In genomic region chr20:53869466-53870258, GRCh38 we compare ENCODE assay signal across 1 cellular context.
TF ChIP-seq lines count a peak whose summit lies in the region.

No MANE protein-coding gene starts in this region.

TF ChIP-seq in HepG2, 621 proteins besides CTCF, POLR2A, EP300 and RAD21 (continued from another document and continues in another):
- TF ChIP-seq, protein P1, sequence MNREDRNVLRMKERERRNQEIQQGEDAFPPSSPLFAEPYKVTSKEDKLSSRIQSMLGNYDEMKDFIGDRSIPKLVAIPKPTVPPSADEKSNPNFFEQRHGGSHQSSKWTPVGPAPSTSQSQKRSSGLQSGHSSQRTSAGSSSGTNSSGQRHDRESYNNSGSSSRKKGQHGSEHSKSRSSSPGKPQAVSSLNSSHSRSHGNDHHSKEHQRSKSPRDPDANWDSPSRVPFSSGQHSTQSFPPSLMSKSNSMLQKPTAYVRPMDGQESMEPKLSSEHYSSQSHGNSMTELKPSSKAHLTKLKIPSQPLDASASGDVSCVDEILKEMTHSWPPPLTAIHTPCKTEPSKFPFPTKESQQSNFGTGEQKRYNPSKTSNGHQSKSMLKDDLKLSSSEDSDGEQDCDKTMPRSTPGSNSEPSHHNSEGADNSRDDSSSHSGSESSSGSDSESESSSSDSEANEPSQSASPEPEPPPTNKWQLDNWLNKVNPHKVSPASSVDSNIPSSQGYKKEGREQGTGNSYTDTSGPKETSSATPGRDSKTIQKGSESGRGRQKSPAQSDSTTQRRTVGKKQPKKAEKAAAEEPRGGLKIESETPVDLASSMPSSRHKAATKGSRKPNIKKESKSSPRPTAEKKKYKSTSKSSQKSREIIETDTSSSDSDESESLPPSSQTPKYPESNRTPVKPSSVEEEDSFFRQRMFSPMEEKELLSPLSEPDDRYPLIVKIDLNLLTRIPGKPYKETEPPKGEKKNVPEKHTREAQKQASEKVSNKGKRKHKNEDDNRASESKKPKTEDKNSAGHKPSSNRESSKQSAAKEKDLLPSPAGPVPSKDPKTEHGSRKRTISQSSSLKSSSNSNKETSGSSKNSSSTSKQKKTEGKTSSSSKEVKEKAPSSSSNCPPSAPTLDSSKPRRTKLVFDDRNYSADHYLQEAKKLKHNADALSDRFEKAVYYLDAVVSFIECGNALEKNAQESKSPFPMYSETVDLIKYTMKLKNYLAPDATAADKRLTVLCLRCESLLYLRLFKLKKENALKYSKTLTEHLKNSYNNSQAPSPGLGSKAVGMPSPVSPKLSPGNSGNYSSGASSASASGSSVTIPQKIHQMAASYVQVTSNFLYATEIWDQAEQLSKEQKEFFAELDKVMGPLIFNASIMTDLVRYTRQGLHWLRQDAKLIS (CRISPR knock-in tag; IDR thresholded peaks at IDR 0.05), result peak; percentile 70; the same call in 1 of the 2 replicates
- TF ChIP-seq TCF7 (IDR thresholded peaks at IDR 0.05; ENCODE audit: low read depth), result peak; percentile 48
- TF ChIP-seq TEAD3 (CRISPR knock-in tag; optimal IDR thresholded peaks at IDR 0.05; ENCODE audit: borderline replicate concordance), result peak; percentile 94
- TF ChIP-seq, protein P2, sequence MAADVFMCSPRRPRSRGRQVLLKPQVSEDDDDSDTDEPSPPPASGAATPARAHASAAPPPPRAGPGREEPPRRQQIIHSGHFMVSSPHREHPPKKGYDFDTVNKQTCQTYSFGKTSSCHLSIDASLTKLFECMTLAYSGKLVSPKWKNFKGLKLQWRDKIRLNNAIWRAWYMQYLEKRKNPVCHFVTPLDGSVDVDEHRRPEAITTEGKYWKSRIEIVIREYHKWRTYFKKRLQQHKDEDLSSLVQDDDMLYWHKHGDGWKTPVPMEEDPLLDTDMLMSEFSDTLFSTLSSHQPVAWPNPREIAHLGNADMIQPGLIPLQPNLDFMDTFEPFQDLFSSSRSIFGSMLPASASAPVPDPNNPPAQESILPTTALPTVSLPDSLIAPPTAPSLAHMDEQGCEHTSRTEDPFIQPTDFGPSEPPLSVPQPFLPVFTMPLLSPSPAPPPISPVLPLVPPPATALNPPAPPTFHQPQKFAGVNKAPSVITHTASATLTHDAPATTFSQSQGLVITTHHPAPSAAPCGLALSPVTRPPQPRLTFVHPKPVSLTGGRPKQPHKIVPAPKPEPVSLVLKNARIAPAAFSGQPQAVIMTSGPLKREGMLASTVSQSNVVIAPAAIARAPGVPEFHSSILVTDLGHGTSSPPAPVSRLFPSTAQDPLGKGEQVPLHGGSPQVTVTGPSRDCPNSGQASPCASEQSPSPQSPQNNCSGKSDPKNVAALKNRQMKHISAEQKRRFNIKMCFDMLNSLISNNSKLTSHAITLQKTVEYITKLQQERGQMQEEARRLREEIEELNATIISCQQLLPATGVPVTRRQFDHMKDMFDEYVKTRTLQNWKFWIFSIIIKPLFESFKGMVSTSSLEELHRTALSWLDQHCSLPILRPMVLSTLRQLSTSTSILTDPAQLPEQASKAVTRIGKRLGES (CRISPR knock-in tag; IDR thresholded peaks at IDR 0.05; ENCODE audit: borderline replicate concordance), result peak; percentile 58; the same call in 1 of the 2 replicates
- TF ChIP-seq NCOA5 (CRISPR knock-in tag; IDR thresholded peaks at IDR 0.05), result no peak
- TF ChIP-seq ZNF781 (CRISPR knock-in tag; IDR thresholded peaks at IDR 0.05; ENCODE audit: borderline replicate concordance, not compliant biosample characterization), result peak; percentile 71
- TF ChIP-seq JARID2 (CRISPR knock-in tag; IDR thresholded peaks at IDR 0.05; ENCODE audit: insufficient replicate concordance), result no peak
- TF ChIP-seq XBP1 (CRISPR knock-in tag; IDR thresholded peaks at IDR 0.05), result peak; percentile 66; the same call in 1 of the 2 replicates
- TF ChIP-seq ZNF207 (IDR thresholded peaks at IDR 0.05; ENCODE audit: borderline replicate concordance), result no peak
- TF ChIP-seq ZMAT3 (CRISPR knock-in tag; conservative IDR thresholded peaks at IDR 0.05), result 0 out of 2 replicates have a peak, but pooled peaks have one; percentile 38
- TF ChIP-seq ZNF281 (CRISPR knock-in tag; IDR thresholded peaks at IDR 0.05; ENCODE audit: borderline replicate concordance), result 0 out of 2 replicates have a peak, but pooled peaks have one; percentile 9
- TF ChIP-seq POLR2G (IDR thresholded peaks at IDR 0.05; ENCODE audit: low read depth, low read length), result no peak
- TF ChIP-seq FOXM1 (CRISPR knock-in tag; IDR thresholded peaks at IDR 0.05), result no peak
- no peak for TF ChIP-seq SMARCC2 (IDR thresholded peaks at IDR 0.05)
- TF ChIP-seq, protein P3, sequence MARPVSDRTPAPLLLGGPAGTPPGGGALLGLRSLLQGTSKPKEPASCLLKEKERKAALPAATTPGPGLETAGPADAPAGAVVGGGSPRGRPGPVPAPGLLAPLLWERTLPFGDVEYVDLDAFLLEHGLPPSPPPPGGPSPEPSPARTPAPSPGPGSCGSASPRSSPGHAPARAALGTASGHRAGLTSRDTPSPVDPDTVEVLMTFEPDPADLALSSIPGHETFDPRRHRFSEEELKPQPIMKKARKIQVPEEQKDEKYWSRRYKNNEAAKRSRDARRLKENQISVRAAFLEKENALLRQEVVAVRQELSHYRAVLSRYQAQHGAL (CRISPR knock-in tag; IDR thresholded peaks at IDR 0.05; ENCODE audit: not compliant biosample characterization), result no peak
- no peak for TF ChIP-seq MZF1 (CRISPR knock-in tag; IDR thresholded peaks at IDR 0.05; ENCODE audit: borderline replicate concordance)
- TF ChIP-seq KMT2B (CRISPR knock-in tag; IDR thresholded peaks at IDR 0.05), result peak; percentile 73; the same call in 1 of the 2 replicates
- no peak for TF ChIP-seq ETS1 (CRISPR knock-in tag; IDR thresholded peaks at IDR 0.05)
- TF ChIP-seq ZNF318 (CRISPR knock-in tag; IDR thresholded peaks at IDR 0.05), result no peak
- TF ChIP-seq AKAP8 (CRISPR knock-in tag; IDR thresholded peaks at IDR 0.05), result no peak
- TF ChIP-seq MED13 (CRISPR knock-in tag; IDR thresholded peaks at IDR 0.05), result peak; percentile 66; the same call in 1 of the 2 replicates
- TF ChIP-seq ZNF414 (CRISPR knock-in tag; IDR thresholded peaks at IDR 0.05), result peak; percentile 44; the same call in 1 of the 2 replicates
- no peak for TF ChIP-seq KLF15 (CRISPR knock-in tag; IDR thresholded peaks at IDR 0.05; ENCODE audit: borderline replicate concordance)
- TF ChIP-seq RCOR2 (CRISPR knock-in tag; IDR thresholded peaks at IDR 0.05), result peak; percentile 75
- peak; percentile 84; the same call in 1 of the 2 replicates for TF ChIP-seq MIER3 (CRISPR knock-in tag; IDR thresholded peaks at IDR 0.05; ENCODE audit: borderline replicate concordance)
- TF ChIP-seq REPIN1 (CRISPR knock-in tag; IDR thresholded peaks at IDR 0.05; ENCODE audit: borderline replicate concordance, low read depth), result peak; percentile 89; the same call in 1 of the 2 replicates
- no peak for TF ChIP-seq HHEX (CRISPR knock-in tag; IDR thresholded peaks at IDR 0.05)
- no peak for TF ChIP-seq CCAR2 (optimal IDR thresholded peaks at IDR 0.05; ENCODE audit: low read depth, low read length)
- peak; percentile 76; the same call in 1 of the 2 replicates for TF ChIP-seq ZNF280D (CRISPR knock-in tag; IDR thresholded peaks at IDR 0.05)
- no peak for TF ChIP-seq ZBTB8A (CRISPR knock-in tag; IDR thresholded peaks at IDR 0.05; ENCODE audit: borderline replicate concordance, low read depth)
- no peak for TF ChIP-seq ETV6 (CRISPR knock-in tag; conservative IDR thresholded peaks at IDR 0.05)
